Comparison of ENCODE assay signal across 8 cellular contexts in the genomic region with DNA sequence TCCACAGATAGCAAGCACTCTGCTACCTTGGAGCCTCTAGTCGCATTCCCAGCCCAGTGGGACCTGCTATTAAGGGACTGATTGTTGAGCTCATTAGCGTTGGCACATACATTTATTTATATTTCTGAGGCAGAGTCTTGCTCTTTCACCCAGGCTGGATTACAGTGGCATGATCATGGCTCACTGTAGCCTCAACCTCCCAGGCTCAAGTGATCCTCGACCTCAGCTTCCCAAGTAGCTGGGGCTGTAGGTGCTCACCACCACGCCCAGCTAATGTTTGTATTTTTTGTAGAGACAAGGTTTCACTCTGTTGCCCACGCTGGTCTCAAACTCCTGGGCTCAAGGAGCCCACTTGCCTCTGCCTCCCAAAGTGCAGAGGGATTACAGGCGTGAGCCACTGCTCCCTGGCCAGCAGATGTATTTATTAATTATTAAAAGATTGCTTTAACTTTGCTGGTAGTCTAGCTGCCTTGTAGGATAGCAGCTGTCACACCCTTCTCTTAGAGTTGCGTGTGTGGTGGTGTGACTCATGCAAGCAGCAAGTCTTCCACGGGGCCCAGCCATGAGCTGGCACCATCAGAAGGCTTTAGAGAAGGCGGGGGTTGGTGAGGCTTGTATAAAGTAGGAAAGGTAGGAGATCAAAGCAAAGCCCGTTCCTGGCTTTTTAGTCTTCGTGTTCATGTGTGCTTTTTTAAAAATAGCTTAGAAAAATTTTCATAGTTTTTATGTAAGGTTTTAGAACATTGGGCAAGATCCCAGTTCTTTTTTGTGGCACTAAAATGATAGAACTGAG. TPM values are rescaled to one million over a fixed set of nuclear protein-coding genes. Genes with fewer than 3 reads are reported as not detected.
DNase-seq lines count a peak whose midpoint lies in the region; ATAC-seq, FAIRE-seq and TF ChIP-seq lines count a peak whose summit lies in the region.

No MANE protein-coding gene starts in this region.

- no peak for TF ChIP-seq POLR2A in GM12892 (IDR thresholded peaks at IDR 0.05; ENCODE audit: low read depth, low read length)

- peak; percentile 14 for DNase-seq in DMS 273 (lab: John Stamatoyannopoulos, UW; ENCODE audit: unreplicated experiment)
- DNase-seq in DMS 273 treated with DMSO at 0.1 percent for 48 hours (lab: John Stamatoyannopoulos, UW): no peak
- peak; percentile 68 for DNase-seq in activated T-cell treated with anti-CD3 and anti-CD28 coated beads, Interleukin-2, amount 50 U/mL, for 48 hours
- DNase-seq in islet precursor cell: peak; percentile 76
- peak; percentile 9 for DNase-seq in stimulated activated CD8-positive, alpha-beta memory T cell treated with anti-CD3 and anti-CD28 coated beads, Interleukin-7, amount 100 ng/mL, for 24 hours (ENCODE audit: low read depth)
- DNase-seq in GM12892 (ENCODE audit: insufficient read length): no peak
- DNase-seq in RPMI8226: no peak

- no peak for ATAC-seq in GM19395 (IDR thresholded peaks at IDR 0.05; ENCODE audit: unreplicated experiment)

- no peak for FAIRE-seq in GM12892 (lab: Jason Lieb, UNC)

RNA-seq across cellular contexts. Expression of a gene that starts 16.5 kb away (rescaled TPM):
- polyA plus RNA-seq in GM12892 (2012; ENCODE audit: missing spikeins): 6.1 TPM

RNA-seq across cellular contexts. Expression of a gene that starts 40.5 kb away (rescaled TPM):
- 0.08 TPM for polyA plus RNA-seq in GM12892 (2012; ENCODE audit: missing spikeins)

RNA-seq across cellular contexts. Expression of a gene that starts 40.7 kb away (rescaled TPM):
- polyA plus RNA-seq in GM12892 (2012; ENCODE audit: missing spikeins): 58.7 TPM

Comparison
In these comparisons a context has a peak if more than half of its experiments do, and no peak if none do; other contexts are left out.
1. DNase-seq: peak in DMS 273 (single experiment), activated T-cell treated with anti-CD3 and anti-CD28 coated beads, Interleukin-2, amount 50 U/mL, for 48 hours (2 of 2), islet precursor cell (single experiment) and stimulated activated CD8-positive, alpha-beta memory T cell treated with anti-CD3 and anti-CD28 coated beads, Interleukin-7, amount 100 ng/mL, for 24 hours (single experiment); none in DMS 273 treated with DMSO at 0.1 percent for 48 hours (single experiment), GM12892 (single experiment) and RPMI8226 (single experiment).